ENCODE assay signal across 1 cellular context in the genomic region with DNA sequence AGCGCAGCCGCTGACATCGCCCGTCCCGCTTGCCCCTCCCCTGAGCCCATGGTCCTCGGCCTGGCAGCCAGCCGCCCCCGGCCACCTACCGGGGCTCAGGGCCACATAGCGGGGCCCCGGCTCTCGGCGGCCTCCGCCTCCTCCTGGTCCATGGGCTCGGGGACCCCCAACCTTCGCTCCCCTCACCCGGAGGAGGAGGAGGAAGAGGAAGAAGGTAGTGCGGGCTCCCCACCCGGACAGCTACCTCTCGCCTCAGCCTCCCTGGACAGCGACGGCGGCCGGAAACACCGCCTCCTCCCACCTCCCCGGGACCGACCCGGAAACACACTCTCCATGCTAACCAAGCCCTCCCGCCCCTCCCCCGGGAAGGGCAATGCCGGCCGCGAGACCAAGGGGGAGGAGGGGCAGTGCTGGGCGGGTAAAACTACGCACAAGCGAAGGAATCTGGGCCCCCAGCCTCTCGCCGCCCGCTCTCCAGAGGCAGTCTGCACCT.
TF ChIP-seq lines count a peak whose summit lies in the region.

A gene (minus strand): TSS at position 286 of the 493 bp plus-strand sequence. CDS start 2,912 bp downstream, outside the sequence.

TF ChIP-seq in K562, 482 proteins besides CTCF, POLR2A, EP300 and RAD21 (continued from another document):
- TF ChIP-seq, protein P1, sequence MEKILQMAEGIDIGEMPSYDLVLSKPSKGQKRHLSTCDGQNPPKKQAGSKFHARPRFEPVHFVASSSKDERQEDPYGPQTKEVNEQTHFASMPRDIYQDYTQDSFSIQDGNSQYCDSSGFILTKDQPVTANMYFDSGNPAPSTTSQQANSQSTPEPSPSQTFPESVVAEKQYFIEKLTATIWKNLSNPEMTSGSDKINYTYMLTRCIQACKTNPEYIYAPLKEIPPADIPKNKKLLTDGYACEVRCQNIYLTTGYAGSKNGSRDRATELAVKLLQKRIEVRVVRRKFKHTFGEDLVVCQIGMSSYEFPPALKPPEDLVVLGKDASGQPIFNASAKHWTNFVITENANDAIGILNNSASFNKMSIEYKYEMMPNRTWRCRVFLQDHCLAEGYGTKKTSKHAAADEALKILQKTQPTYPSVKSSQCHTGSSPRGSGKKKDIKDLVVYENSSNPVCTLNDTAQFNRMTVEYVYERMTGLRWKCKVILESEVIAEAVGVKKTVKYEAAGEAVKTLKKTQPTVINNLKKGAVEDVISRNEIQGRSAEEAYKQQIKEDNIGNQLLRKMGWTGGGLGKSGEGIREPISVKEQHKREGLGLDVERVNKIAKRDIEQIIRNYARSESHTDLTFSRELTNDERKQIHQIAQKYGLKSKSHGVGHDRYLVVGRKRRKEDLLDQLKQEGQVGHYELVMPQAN (IDR thresholded peaks at IDR 0.05; ENCODE audit: borderline replicate concordance), result peak; percentile 84
- peak; percentile 100 for TF ChIP-seq GABPA (tag; conservative IDR thresholded peaks at IDR 0.05; ENCODE audit: low read depth)
- TF ChIP-seq NEUROD1 (IDR thresholded peaks at IDR 0.05; ENCODE audit: borderline replicate concordance, low read depth, low read length, partially characterized antibody), result no peak
- peak; percentile 86 for TF ChIP-seq ZEB2 (IDR thresholded peaks at IDR 0.05)
- no peak for TF ChIP-seq HCFC1 (IDR thresholded peaks at IDR 0.05; ENCODE audit: low read depth, low read length)
- no peak for TF ChIP-seq PPARD (CRISPR knock-in tag; IDR thresholded peaks at IDR 0.05)
- TF ChIP-seq TBL1XR1 (IDR thresholded peaks at IDR 0.05; ENCODE audit: low read length in 2 of 2), result no peak
- TF ChIP-seq, protein P2, sequence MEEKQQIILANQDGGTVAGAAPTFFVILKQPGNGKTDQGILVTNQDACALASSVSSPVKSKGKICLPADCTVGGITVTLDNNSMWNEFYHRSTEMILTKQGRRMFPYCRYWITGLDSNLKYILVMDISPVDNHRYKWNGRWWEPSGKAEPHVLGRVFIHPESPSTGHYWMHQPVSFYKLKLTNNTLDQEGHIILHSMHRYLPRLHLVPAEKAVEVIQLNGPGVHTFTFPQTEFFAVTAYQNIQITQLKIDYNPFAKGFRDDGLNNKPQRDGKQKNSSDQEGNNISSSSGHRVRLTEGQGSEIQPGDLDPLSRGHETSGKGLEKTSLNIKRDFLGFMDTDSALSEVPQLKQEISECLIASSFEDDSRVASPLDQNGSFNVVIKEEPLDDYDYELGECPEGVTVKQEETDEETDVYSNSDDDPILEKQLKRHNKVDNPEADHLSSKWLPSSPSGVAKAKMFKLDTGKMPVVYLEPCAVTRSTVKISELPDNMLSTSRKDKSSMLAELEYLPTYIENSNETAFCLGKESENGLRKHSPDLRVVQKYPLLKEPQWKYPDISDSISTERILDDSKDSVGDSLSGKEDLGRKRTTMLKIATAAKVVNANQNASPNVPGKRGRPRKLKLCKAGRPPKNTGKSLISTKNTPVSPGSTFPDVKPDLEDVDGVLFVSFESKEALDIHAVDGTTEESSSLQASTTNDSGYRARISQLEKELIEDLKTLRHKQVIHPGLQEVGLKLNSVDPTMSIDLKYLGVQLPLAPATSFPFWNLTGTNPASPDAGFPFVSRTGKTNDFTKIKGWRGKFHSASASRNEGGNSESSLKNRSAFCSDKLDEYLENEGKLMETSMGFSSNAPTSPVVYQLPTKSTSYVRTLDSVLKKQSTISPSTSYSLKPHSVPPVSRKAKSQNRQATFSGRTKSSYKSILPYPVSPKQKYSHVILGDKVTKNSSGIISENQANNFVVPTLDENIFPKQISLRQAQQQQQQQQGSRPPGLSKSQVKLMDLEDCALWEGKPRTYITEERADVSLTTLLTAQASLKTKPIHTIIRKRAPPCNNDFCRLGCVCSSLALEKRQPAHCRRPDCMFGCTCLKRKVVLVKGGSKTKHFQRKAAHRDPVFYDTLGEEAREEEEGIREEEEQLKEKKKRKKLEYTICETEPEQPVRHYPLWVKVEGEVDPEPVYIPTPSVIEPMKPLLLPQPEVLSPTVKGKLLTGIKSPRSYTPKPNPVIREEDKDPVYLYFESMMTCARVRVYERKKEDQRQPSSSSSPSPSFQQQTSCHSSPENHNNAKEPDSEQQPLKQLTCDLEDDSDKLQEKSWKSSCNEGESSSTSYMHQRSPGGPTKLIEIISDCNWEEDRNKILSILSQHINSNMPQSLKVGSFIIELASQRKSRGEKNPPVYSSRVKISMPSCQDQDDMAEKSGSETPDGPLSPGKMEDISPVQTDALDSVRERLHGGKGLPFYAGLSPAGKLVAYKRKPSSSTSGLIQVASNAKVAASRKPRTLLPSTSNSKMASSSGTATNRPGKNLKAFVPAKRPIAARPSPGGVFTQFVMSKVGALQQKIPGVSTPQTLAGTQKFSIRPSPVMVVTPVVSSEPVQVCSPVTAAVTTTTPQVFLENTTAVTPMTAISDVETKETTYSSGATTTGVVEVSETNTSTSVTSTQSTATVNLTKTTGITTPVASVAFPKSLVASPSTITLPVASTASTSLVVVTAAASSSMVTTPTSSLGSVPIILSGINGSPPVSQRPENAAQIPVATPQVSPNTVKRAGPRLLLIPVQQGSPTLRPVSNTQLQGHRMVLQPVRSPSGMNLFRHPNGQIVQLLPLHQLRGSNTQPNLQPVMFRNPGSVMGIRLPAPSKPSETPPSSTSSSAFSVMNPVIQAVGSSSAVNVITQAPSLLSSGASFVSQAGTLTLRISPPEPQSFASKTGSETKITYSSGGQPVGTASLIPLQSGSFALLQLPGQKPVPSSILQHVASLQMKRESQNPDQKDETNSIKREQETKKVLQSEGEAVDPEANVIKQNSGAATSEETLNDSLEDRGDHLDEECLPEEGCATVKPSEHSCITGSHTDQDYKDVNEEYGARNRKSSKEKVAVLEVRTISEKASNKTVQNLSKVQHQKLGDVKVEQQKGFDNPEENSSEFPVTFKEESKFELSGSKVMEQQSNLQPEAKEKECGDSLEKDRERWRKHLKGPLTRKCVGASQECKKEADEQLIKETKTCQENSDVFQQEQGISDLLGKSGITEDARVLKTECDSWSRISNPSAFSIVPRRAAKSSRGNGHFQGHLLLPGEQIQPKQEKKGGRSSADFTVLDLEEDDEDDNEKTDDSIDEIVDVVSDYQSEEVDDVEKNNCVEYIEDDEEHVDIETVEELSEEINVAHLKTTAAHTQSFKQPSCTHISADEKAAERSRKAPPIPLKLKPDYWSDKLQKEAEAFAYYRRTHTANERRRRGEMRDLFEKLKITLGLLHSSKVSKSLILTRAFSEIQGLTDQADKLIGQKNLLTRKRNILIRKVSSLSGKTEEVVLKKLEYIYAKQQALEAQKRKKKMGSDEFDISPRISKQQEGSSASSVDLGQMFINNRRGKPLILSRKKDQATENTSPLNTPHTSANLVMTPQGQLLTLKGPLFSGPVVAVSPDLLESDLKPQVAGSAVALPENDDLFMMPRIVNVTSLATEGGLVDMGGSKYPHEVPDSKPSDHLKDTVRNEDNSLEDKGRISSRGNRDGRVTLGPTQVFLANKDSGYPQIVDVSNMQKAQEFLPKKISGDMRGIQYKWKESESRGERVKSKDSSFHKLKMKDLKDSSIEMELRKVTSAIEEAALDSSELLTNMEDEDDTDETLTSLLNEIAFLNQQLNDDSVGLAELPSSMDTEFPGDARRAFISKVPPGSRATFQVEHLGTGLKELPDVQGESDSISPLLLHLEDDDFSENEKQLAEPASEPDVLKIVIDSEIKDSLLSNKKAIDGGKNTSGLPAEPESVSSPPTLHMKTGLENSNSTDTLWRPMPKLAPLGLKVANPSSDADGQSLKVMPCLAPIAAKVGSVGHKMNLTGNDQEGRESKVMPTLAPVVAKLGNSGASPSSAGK (IDR thresholded peaks at IDR 0.05), result no peak
- TF ChIP-seq STAT5B (CRISPR knock-in tag; IDR thresholded peaks at IDR 0.05), result no peak
- TF ChIP-seq NCOA1 (IDR thresholded peaks at IDR 0.05; ENCODE audit: low read depth), result peak; percentile 84
- TF ChIP-seq, protein P3, sequence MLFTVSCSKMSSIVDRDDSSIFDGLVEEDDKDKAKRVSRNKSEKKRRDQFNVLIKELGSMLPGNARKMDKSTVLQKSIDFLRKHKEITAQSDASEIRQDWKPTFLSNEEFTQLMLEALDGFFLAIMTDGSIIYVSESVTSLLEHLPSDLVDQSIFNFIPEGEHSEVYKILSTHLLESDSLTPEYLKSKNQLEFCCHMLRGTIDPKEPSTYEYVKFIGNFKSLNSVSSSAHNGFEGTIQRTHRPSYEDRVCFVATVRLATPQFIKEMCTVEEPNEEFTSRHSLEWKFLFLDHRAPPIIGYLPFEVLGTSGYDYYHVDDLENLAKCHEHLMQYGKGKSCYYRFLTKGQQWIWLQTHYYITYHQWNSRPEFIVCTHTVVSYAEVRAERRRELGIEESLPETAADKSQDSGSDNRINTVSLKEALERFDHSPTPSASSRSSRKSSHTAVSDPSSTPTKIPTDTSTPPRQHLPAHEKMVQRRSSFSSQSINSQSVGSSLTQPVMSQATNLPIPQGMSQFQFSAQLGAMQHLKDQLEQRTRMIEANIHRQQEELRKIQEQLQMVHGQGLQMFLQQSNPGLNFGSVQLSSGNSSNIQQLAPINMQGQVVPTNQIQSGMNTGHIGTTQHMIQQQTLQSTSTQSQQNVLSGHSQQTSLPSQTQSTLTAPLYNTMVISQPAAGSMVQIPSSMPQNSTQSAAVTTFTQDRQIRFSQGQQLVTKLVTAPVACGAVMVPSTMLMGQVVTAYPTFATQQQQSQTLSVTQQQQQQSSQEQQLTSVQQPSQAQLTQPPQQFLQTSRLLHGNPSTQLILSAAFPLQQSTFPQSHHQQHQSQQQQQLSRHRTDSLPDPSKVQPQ (CRISPR knock-in tag; IDR thresholded peaks at IDR 0.05; ENCODE audit: borderline replicate concordance), result no peak
- TF ChIP-seq ZNF79 (CRISPR knock-in tag; IDR thresholded peaks at IDR 0.05; ENCODE audit: low read depth), result no peak
- TF ChIP-seq, protein P4, sequence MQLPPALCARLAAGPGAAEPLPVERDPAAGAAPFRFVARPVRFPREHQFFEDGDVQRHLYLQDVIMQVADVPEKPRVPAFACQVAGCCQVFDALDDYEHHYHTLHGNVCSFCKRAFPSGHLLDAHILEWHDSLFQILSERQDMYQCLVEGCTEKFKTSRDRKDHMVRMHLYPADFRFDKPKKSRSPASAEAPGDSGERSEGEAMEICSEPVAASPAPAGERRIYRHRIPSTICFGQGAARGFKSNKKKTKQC (CRISPR knock-in tag; IDR thresholded peaks at IDR 0.05), result no peak; the same call in none of the 2 replicates
- TF ChIP-seq PHF8 (IDR thresholded peaks at IDR 0.05; ENCODE audit: borderline replicate concordance, low read length), result peak; percentile 98
- no peak for TF ChIP-seq ZNF431 (CRISPR knock-in tag; IDR thresholded peaks at IDR 0.05)
- TF ChIP-seq IFI16 (CRISPR knock-in tag; IDR thresholded peaks at IDR 0.05), result no peak
